ENCODE assay signal across 27 cellular contexts in the genomic region with DNA sequence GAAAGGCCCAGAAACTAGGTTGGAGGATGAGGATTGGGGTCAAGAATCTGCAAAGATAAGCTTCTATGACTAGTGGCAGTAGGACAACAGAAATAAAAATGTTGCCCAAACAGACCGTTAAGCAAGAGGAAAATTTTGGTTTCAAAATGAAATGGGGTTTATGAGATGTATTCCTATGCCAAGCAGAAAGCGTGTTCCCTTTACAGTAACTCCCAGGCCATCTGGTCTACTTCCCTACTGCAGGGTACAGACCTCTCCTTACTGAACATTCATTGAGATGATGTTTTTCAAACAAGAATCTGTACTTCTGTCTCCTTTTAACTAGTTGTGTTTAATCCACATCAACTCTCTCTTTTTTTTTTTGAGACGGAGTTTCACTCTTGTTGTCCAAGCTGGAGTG.
"Had no signal": no experiment of that assay in that cellular context is flagged by ENCODE, and none has a peak within 500 bp of the region (broad histone marks: within the 10 kb centered on the region; RNA-seq: fewer than 3 reads in every experiment).

No MANE protein-coding gene starts in this region.

- FAIRE-seq: kidney, small intestine had no signal

- H3K36me3 ChIP-seq: brain microvascular endothelial cell, gastrocnemius medialis, heart left ventricle, left lung, neural progenitor cell, stomach had no signal

- DNase-seq: activated CD4-positive, alpha-beta memory T cell treated with anti-CD3 and anti-CD28 coated beads, Interleukin-2, amount 10 ng/mL, durations not matched to agents 7 days and 5 days; activated CD4-positive, alpha-beta T cell treated with anti-CD3 and anti-CD28 coated beads for 48 hours; activated CD4-positive, CD25-positive, alpha-beta regulatory T cell; activated CD8-positive, alpha-beta memory T cell treated with anti-CD3 and anti-CD28 coated beads, Interleukin-2, amount 50 U/mL, for 4 hours; activated effector memory CD4-positive, alpha-beta T cell treated with Interleukin-2 at 50 U/mL for 16 hours; activated naive CD4-positive, alpha-beta T cell treated with anti-CD3 and anti-CD28 coated beads, Interleukin-2, amount 10 ng/mL, durations not matched to agents 7 days and 5 days; activated naive CD8-positive, alpha-beta T cell treated with anti-CD3 and anti-CD28 coated beads, Interleukin-2, amount 50 U/mL, for 24 hours; activated T-cell treated with anti-CD3 and anti-CD28 coated beads, Interleukin-2, amount 50 U/mL, for 4 hours; aorta; brain microvascular endothelial cell; central memory CD4-positive, alpha-beta T cell; effector CD4-positive, alpha-beta T cell; gastrocnemius medialis; heart left ventricle; kidney; left lung; mammary epithelial cell; naive B cell; psoas muscle; right cardiac atrium; small intestine; stimulated activated CD4-positive, alpha-beta T cell treated with anti-CD3 and anti-CD28 coated beads, Interleukin-4, amount 100 ng/mL, for 1 hour; stomach; T-helper 9 cell; trophoblast cell had no signal

- H3K9me3 ChIP-seq: gastrocnemius medialis, heart left ventricle, left lung, psoas muscle, stomach had no signal

- H3K4me1 ChIP-seq: gastrocnemius medialis, neural progenitor cell, psoas muscle had no signal

- ATAC-seq: activated naive CD8-positive, alpha-beta T cell treated with anti-CD3 and anti-CD28 coated beads, Interleukin-2, amount 50 U/mL, for 24 hours; activated T-cell treated with anti-CD3 and anti-CD28 coated beads, Interleukin-2, amount 50 U/mL, for 4 hours; gastrocnemius medialis; left lung; psoas muscle had no signal

- H3K4me3 ChIP-seq: coronary artery, gastrocnemius medialis, heart left ventricle, left lung, neural progenitor cell, psoas muscle, stomach had no signal
